In genomic region chr4:25838526-25838925, GRCh38 we compare ENCODE assay signal across 20 cellular contexts.
"Had no signal": no experiment of that assay in that cellular context is flagged by ENCODE, and none has a peak within 500 bp of the region (broad histone marks: within the 10 kb centered on the region; RNA-seq: fewer than 3 reads in every experiment).

No MANE protein-coding gene starts in this region.

- DNase-seq: activated CD4-positive, alpha-beta T cell treated with anti-CD3 and anti-CD28 coated beads, Interleukin-2, amount 50 U/mL, for 4 hours; activated effector memory CD4-positive, alpha-beta T cell treated with anti-CD3 and anti-CD28 coated beads, Interleukin-2, amount 50 U/mL, for 16 hours; activated naive CD4-positive, alpha-beta T cell treated with anti-CD3 and anti-CD28 coated beads, Interleukin-2, amount 50 U/mL, for 16 hours; activated T-cell treated with anti-CD3 and anti-CD28 coated beads, Interleukin-2, amount 50 U/mL, for 72 hours; aorta; brain microvascular endothelial cell; central memory CD4-positive, alpha-beta T cell; erythroblast; gastrocnemius medialis; head of caudate nucleus; immature natural killer cell; lower lobe of right lung; occipital lobe; retina; stimulated activated naive CD8-positive, alpha-beta T cell treated with anti-CD3 and anti-CD28 coated beads, Interleukin-15, Interleukin-2, amounts not matched to agents 100 U/mL and 50 U/mL, for 24 hours; T1000; transverse colon had no signal

- H3K4me3 Mint-ChIP-seq: activated T-cell treated with anti-CD3 and anti-CD28 coated beads, Interleukin-2, amount 50 U/mL, for 72 hours; immature natural killer cell; mesothelial cell of epicardium; natural killer cell treated with Interleukin-12 subunit alpha and Interleukin-12 subunit beta and Interleukin-15 and Interleukin-18, amount 100 ng/mL, for 72 hours had no signal

- H3K4me1 Mint-ChIP-seq: mesothelial cell of epicardium had no signal

- H3K27ac ChIP-seq: brain microvascular endothelial cell, gastrocnemius medialis, lower lobe of right lung, transverse colon, vagina had no signal

- H3K27me3 ChIP-seq: brain microvascular endothelial cell, gastrocnemius medialis, transverse colon, vagina had no signal

- H3K36me3 Mint-ChIP-seq: mesothelial cell of epicardium; natural killer cell treated with Interleukin-12 subunit alpha and Interleukin-12 subunit beta and Interleukin-15 and Interleukin-18, amount 100 ng/mL, for 72 hours had no signal

- H3K9me3 Mint-ChIP-seq: activated T-cell treated with anti-CD3 and anti-CD28 coated beads, Interleukin-2, amount 50 U/mL, for 72 hours; immature natural killer cell; mesothelial cell of epicardium; natural killer cell treated with Interleukin-12 subunit alpha and Interleukin-12 subunit beta and Interleukin-15 and Interleukin-18, amount 100 ng/mL, for 72 hours had no signal

- H3K36me3 ChIP-seq: brain microvascular endothelial cell, gastrocnemius medialis, lower lobe of right lung, transverse colon, vagina had no signal

- H3K27me3 Mint-ChIP-seq: natural killer cell treated with Interleukin-12 subunit alpha and Interleukin-12 subunit beta and Interleukin-15 and Interleukin-18, amount 100 ng/mL, for 72 hours had no signal

- H3K4me1 ChIP-seq: gastrocnemius medialis, vagina had no signal

- H3K4me3 ChIP-seq: gastrocnemius medialis, lower lobe of right lung, transverse colon, vagina had no signal

- ATAC-seq: activated T-cell treated with anti-CD3 and anti-CD28 coated beads, Interleukin-2, amount 50 U/mL, for 72 hours; gastrocnemius medialis; lower lobe of right lung; natural killer cell treated with Interleukin-12 subunit alpha and Interleukin-12 subunit beta and Interleukin-15 and Interleukin-18, amount 100 ng/mL, for 72 hours; stimulated activated naive CD8-positive, alpha-beta T cell treated with anti-CD3 and anti-CD28 coated beads, Interleukin-15, Interleukin-2, amounts not matched to agents 100 U/mL and 50 U/mL, for 24 hours had no signal

- H3K27ac Mint-ChIP-seq: activated T-cell treated with anti-CD3 and anti-CD28 coated beads, Interleukin-2, amount 50 U/mL, for 72 hours; immature natural killer cell; mesothelial cell of epicardium; natural killer cell treated with Interleukin-12 subunit alpha and Interleukin-12 subunit beta and Interleukin-15 and Interleukin-18, amount 100 ng/mL, for 72 hours had no signal

- H3K9me3 ChIP-seq: gastrocnemius medialis, lower lobe of right lung, transverse colon, vagina had no signal
